ENCODE assay signal across 16 cellular contexts in the genomic region with DNA sequence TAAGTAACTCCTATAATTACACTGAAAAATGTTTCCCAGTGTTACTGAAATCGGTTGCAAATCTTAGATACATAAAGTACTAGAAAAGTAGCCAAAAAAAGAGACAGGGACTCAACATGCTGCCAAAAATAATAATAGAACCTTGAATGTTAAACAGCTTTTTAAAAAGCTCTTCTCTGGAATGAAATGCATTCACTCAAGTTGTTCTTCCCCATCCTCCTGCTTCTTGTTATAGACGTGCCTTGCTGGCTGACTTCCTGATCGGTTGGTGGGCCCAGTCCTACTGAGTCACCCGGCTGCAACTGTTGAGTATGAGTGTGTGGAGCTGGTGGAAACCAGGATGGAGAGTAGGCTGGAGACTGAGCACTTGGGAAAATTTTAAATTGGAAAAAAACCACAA. TPM values are rescaled to one million over a fixed set of nuclear protein-coding genes. Genes with fewer than 3 reads are reported as not detected.
DNase-seq lines count a peak whose midpoint lies in the region; ATAC-seq, FAIRE-seq and TF ChIP-seq lines count a peak whose summit lies in the region.
"Had no signal": no experiment of that assay in that cellular context is flagged by ENCODE, and none has a peak within 500 bp of the region (broad histone marks: within the 10 kb centered on the region; RNA-seq: fewer than 3 reads in every experiment).

No MANE protein-coding gene starts in this region.

- H3K9me3 Mint-ChIP-seq in activated CD4-positive, alpha-beta memory T cell treated with anti-CD3 and anti-CD28 coated beads for 36 hours, result no peaks in the 10 kb centered on the region
- peaks cover 0 to 2% of the 10 kb centered on the region in 2 donors for H3K9me3 Mint-ChIP-seq in effector memory CD8-positive, alpha-beta T cell

- H3K27me3 ChIP-seq in DND-41 (ENCODE audit: insufficient read depth, low read length, poor library complexity) (no peaks in the 10 kb centered on the region), H1 (replicated peaks in 1 of 4; ENCODE audit: control insufficient read depth in 3 of 4, extremely low read depth in 1 of 4, insufficient read depth in 3 of 4, low read length in 3 of 4) (no peaks in the 10 kb centered on the region), osteoblast (ENCODE audit: insufficient read depth, low read length) (no peaks in the 10 kb centered on the region)
- H3K27me3 ChIP-seq: BE2C, vagina had no signal

- H2BK5ac ChIP-seq in H1 (ENCODE audit: low read depth, low read length), result no peak overlapping the region

- TF ChIP-seq RAD21 in H1 (IDR thresholded peaks at IDR 0.05 in 1 of 2, conservative IDR thresholded peaks at IDR 0.05 in 1 of 2; ENCODE audit: low read depth in 2 of 2, low read length in 2 of 2), result no peak

- H3K23me2 ChIP-seq in H1 (ENCODE audit: low read depth, low read length), result no peaks in the 10 kb centered on the region

- H3K4me1 ChIP-seq in DND-41 (ENCODE audit: insufficient read depth, low read length), result peaks cover 49% of the 10 kb centered on the region
- H3K4me1 ChIP-seq in OCI-LY7 (ENCODE audit: insufficient read depth, low read length, poor library complexity, severe bottlenecking), result peaks cover 73% of the 10 kb centered on the region
- H3K4me1 ChIP-seq in H1 (replicated peaks in 1 of 4; ENCODE audit: control insufficient read depth in 3 of 4, insufficient read depth in 4 of 4, low read length in 3 of 4), result no peaks in the 10 kb centered on the region
- peaks cover 9% of the 10 kb centered on the region for H3K4me1 ChIP-seq in osteoblast (ENCODE audit: insufficient read depth, low read length)
- H3K4me1 ChIP-seq: foreskin keratinocyte, vagina had no signal

- H2BK20ac ChIP-seq in H1 (ENCODE audit: low read length), result no peak overlapping the region

- H2AFZ ChIP-seq in DND-41 (ENCODE audit: low read depth, low read length), result peak overlapping the region; percentile 34; the same call in 1 of the 2 replicates
- H2AFZ ChIP-seq in OCI-LY7 (ENCODE audit: low read length), result peak overlapping the region; percentile 28; the same call in 1 of the 2 replicates
- peak overlapping the region; percentile 29; the same call in 1 of the 2 replicates for H2AFZ ChIP-seq in H1 (ENCODE audit: low read length)
- no peak overlapping the region for H2AFZ ChIP-seq in osteoblast (ENCODE audit: low read length)

- TF ChIP-seq CTCF in DND-41 (IDR thresholded peaks at IDR 0.05; ENCODE audit: borderline replicate concordance, extremely low read depth, low read length, poor library complexity, severe bottlenecking), result no peak
- TF ChIP-seq CTCF in OCI-LY7 (conservative IDR thresholded peaks at IDR 0.05; ENCODE audit: low read length), result no peak
- no peak for TF ChIP-seq CTCF in H1 (IDR thresholded peaks at IDR 0.05; ENCODE audit: control extremely low read depth in 1 of 3, insufficient read depth in 1 of 3, low read depth in 1 of 3, low read length in 3 of 3)
- no peak for TF ChIP-seq CTCF in osteoblast (IDR thresholded peaks at IDR 0.05; ENCODE audit: extremely low read depth, low read depth, low read length)

- H3K79me1 ChIP-seq in H1 (ENCODE audit: low read depth, low read length), result no peaks in the 10 kb centered on the region

- H3K4ac ChIP-seq in H1 (replicated peaks; ENCODE audit: insufficient read length, low read depth, low read length), result no peak overlapping the region

- no peak overlapping the region for H4K8ac ChIP-seq in H1 (ENCODE audit: extremely low read depth, insufficient read depth, low read length)

- no peak for DNase-seq in DND-41
- no peak for DNase-seq in OCI-LY7 (ENCODE audit: low spot score)
- DNase-seq in H1 (ENCODE audit: low read depth in 1 of 2, low spot score in 2 of 2), result no peak
- DNase-seq in osteoblast (ENCODE audit: insufficient read length, low spot score, missing footprints), result peak; percentile 84
- DNase-seq in activated CD4-positive, alpha-beta memory T cell treated with anti-CD3 and anti-CD28 coated beads for 36 hours, result no peak
- DNase-seq in effector memory CD8-positive, alpha-beta T cell, result no peak
- DNase-seq: activated gamma-delta T cell, BE2C, HCEC 1CT, NCI-H2107 had no signal

- no peak for TF ChIP-seq EP300 in H1 (IDR thresholded peaks at IDR 0.05; ENCODE audit: borderline replicate concordance in 1 of 2, low read depth in 2 of 2, low read length in 2 of 2)

- WGBS in H1 (ENCODE audit: extremely low coverage in 1 of 2, insufficient coverage in 1 of 2, insufficient read length in 1 of 2, insufficient replicate concordance in 2 of 2, low coverage in 1 of 2, low lambda C conversion rate in 2 of 2, missing lambda C conversion rate in 1 of 2), 2 experiments, result 76% methylated on average over 4 of the region's 4 CpGs; no CpG with 5 or more reads in 1 of the 2 experiments

- no TSS peak for BruUV-seq in OCI-LY7 (replicated peaks; lab: Mats Ljungman, UMichigan)

- CTCF ChIA-PET in OCI-LY7 (lab: Charles Lee; ENCODE audit: unreplicated experiment), result no interaction called here
- CTCF ChIA-PET in H1 (lab: Charles Lee; ENCODE audit: partially characterized antibody), result interaction anchor here (1.2 kb wide), 1 partner anchor 41 kb away, joined by 3 read pairs; no protein-coding TSS in a partner anchor
- CTCF ChIA-PET in activated CD4-positive, alpha-beta memory T cell treated with anti-CD3 and anti-CD28 coated beads for 36 hours (lab: Charles Lee), result no interaction called here

- H3K23ac ChIP-seq in H1 (ENCODE audit: insufficient read length), result no peak overlapping the region

- no peaks in the 10 kb centered on the region for H3K9me2 ChIP-seq in OCI-LY7 (ENCODE audit: insufficient read depth, low read length)

- no peak overlapping the region for H3K9ac ChIP-seq in DND-41 (ENCODE audit: low read depth, low read length)
- no peak overlapping the region for H3K9ac ChIP-seq in H1 (replicated peaks in 1 of 4; ENCODE audit: extremely low read depth in 1 of 4, low read depth in 3 of 4, low read length in 3 of 4)

- no peak overlapping the region for H3K14ac ChIP-seq in H1 (ENCODE audit: insufficient read length)

- no peaks in the 10 kb centered on the region for H3K27me3 Mint-ChIP-seq in activated CD4-positive, alpha-beta memory T cell treated with anti-CD3 and anti-CD28 coated beads for 36 hours
- peaks cover 15 to 17% of the 10 kb centered on the region in 2 donors for H3K27me3 Mint-ChIP-seq in effector memory CD8-positive, alpha-beta T cell

- H2BK12ac ChIP-seq in H1 (ENCODE audit: low read depth, low read length), result no peak overlapping the region

- H3K27ac Mint-ChIP-seq in activated CD4-positive, alpha-beta memory T cell treated with anti-CD3 and anti-CD28 coated beads for 36 hours, result no peak overlapping the region
- H3K27ac Mint-ChIP-seq in effector memory CD8-positive, alpha-beta T cell, result no peak overlapping the region
- H3K27ac Mint-ChIP-seq: progenitor cell of endocrine pancreas had no signal

- H3K79me2 ChIP-seq in DND-41 (ENCODE audit: insufficient read depth, low read length) (no peaks in the 10 kb centered on the region), OCI-LY7 (ENCODE audit: insufficient read depth, low read depth, low read length) (no peaks in the 10 kb centered on the region), H1 (ENCODE audit: control insufficient read depth in 1 of 2, insufficient read depth in 2 of 2, low read length in 2 of 2) (no peaks in the 10 kb centered on the region), osteoblast (ENCODE audit: insufficient read depth, low read length) (no peaks in the 10 kb centered on the region)

- no peak overlapping the region for H3K18ac ChIP-seq in H1 (ENCODE audit: extremely low read depth, low read length)

- TF ChIP-seq POLR2A in H1 (IDR thresholded peaks at IDR 0.05; ENCODE audit: control extremely low read depth in 1 of 2, low read depth in 2 of 2, low read length in 2 of 2), result no peak

- no peak overlapping the region for H3K56ac ChIP-seq in H1 (replicated peaks; ENCODE audit: insufficient read length, low read depth, low read length)

- ATAC-seq in DND-41 (ENCODE audit: insufficient read depth, low read depth) (no peak), GM21717 (IDR thresholded peaks at IDR 0.05; ENCODE audit: unreplicated experiment) (no peak), HG03469 (IDR thresholded peaks at IDR 0.05; ENCODE audit: unreplicated experiment) (no peak)
- ATAC-seq in effector memory CD8-positive, alpha-beta T cell (replicated peaks), result no peak
- ATAC-seq: foreskin keratinocyte had no signal

- H3K4me1 Mint-ChIP-seq in activated CD4-positive, alpha-beta memory T cell treated with anti-CD3 and anti-CD28 coated beads for 36 hours (ENCODE audit: low read depth), result no peaks in the 10 kb centered on the region
- peaks cover 3 to 7% of the 10 kb centered on the region in 2 donors for H3K4me1 Mint-ChIP-seq in effector memory CD8-positive, alpha-beta T cell (ENCODE audit: low read depth in 2 of 2)

- intact Hi-C loops in OCI-LY7 (cut with micrococcal nuclease; ENCODE audit: unreplicated experiment), result loop anchor here (5.0 kb wide), 1 partner anchor 1210 kb away; a partner anchor contains a TSS
- intact Hi-C loops in activated CD4-positive, alpha-beta memory T cell treated with anti-CD3 and anti-CD28 coated beads for 36 hours (cut with micrococcal nuclease), result no loop called here

- H3K4me3 Mint-ChIP-seq in activated CD4-positive, alpha-beta memory T cell treated with anti-CD3 and anti-CD28 coated beads for 36 hours, result no peak overlapping the region
- no peak overlapping the region for H3K4me3 Mint-ChIP-seq in effector memory CD8-positive, alpha-beta T cell

- H3K4me2 ChIP-seq in DND-41 (ENCODE audit: insufficient read depth, low read length) (no peak overlapping the region), OCI-LY7 (ENCODE audit: low read length) (0 out of 2 replicates have a peak overlapping the region, but pooled peaks have one; percentile 1), H1 (ENCODE audit: insufficient read depth in 1 of 2, low read depth in 2 of 2, low read length in 2 of 2) (no peak overlapping the region), osteoblast (ENCODE audit: insufficient read depth, low read length) (peak overlapping the region; percentile 50)

- no peak for FAIRE-seq in H1 (lab: Jason Lieb, UNC)
- FAIRE-seq: colon had no signal

- no peaks in the 10 kb centered on the region for H3K9me3 ChIP-seq in DND-41 (ENCODE audit: insufficient read depth, low read length, severe bottlenecking)
- no peaks in the 10 kb centered on the region for H3K9me3 ChIP-seq in OCI-LY7 (ENCODE audit: low read length)
- no peaks in the 10 kb centered on the region for H3K9me3 ChIP-seq in H1 (ENCODE audit: insufficient read depth in 2 of 2, low read depth in 1 of 2, low read length in 1 of 2)
- H3K9me3 ChIP-seq in osteoblast (ENCODE audit: low read depth, low read length), result no peaks in the 10 kb centered on the region
- H3K9me3 ChIP-seq: BE2C, vagina had no signal

- H2BK120ac ChIP-seq in H1 (replicated peaks; ENCODE audit: low read depth, low read length), result no peak overlapping the region

- H4K20me1 ChIP-seq in DND-41 (ENCODE audit: insufficient read depth, low read length) (no peaks in the 10 kb centered on the region), OCI-LY7 (ENCODE audit: insufficient read depth, low read length) (no peaks in the 10 kb centered on the region), H1 (replicated peaks in 1 of 2; ENCODE audit: control insufficient read depth in 1 of 2, insufficient read depth in 2 of 2, low read length in 2 of 2) (no peaks in the 10 kb centered on the region), osteoblast (ENCODE audit: insufficient read depth, low read length) (no peaks in the 10 kb centered on the region)

- H2AK5ac ChIP-seq in H1 (ENCODE audit: low read depth, low read length), result no peak overlapping the region

- POLR2A ChIA-PET in OCI-LY7 (lab: Charles Lee) (interaction anchor here (1.1 to 8.7 kb wide), 3 partner anchors 14 to 37 kb away, joined by 3 to 105 read pairs (median 6); no protein-coding TSS in a partner anchor), H1 (lab: Charles Lee; ENCODE audit: partially characterized antibody) (no interaction called here)
- POLR2A ChIA-PET in activated CD4-positive, alpha-beta memory T cell treated with anti-CD3 and anti-CD28 coated beads for 36 hours (lab: Charles Lee), result no interaction called here

- H3K36me3 ChIP-seq in DND-41 (ENCODE audit: insufficient read depth, low read length), result no peaks in the 10 kb centered on the region
- no peaks in the 10 kb centered on the region for H3K36me3 ChIP-seq in OCI-LY7 (ENCODE audit: insufficient read depth, low read length)
- no peaks in the 10 kb centered on the region for H3K36me3 ChIP-seq in H1 (ENCODE audit: control insufficient read depth in 2 of 4, insufficient read depth in 4 of 4, low read length in 3 of 4)
- H3K36me3 ChIP-seq in osteoblast (ENCODE audit: insufficient read depth, low read length), result no peaks in the 10 kb centered on the region
- H3K36me3 ChIP-seq: BE2C, vagina had no signal

- H2BK15ac ChIP-seq in H1 (ENCODE audit: low read length), result no peak overlapping the region

- no peak overlapping the region for H4K5ac ChIP-seq in H1 (ENCODE audit: insufficient read length, low read depth, low read length)

- H3K27ac ChIP-seq in DND-41 (ENCODE audit: low read length), result no peak overlapping the region
- no peak overlapping the region for H3K27ac ChIP-seq in OCI-LY7 (ENCODE audit: low read depth, low read length, poor library complexity, severe bottlenecking)
- H3K27ac ChIP-seq in H1 (ENCODE audit: low read depth, low read length), result no peak overlapping the region
- no peak overlapping the region for H3K27ac ChIP-seq in osteoblast (ENCODE audit: low read depth, low read length)
- H3K27ac ChIP-seq: foreskin keratinocyte, vagina had no signal

- H4K91ac ChIP-seq in H1 (replicated peaks; ENCODE audit: insufficient read length, low read length), result no peak overlapping the region

- H3K36me3 Mint-ChIP-seq in activated CD4-positive, alpha-beta memory T cell treated with anti-CD3 and anti-CD28 coated beads for 36 hours, result no peaks in the 10 kb centered on the region
- peaks cover 2% of the 10 kb centered on the region for H3K36me3 Mint-ChIP-seq in effector memory CD8-positive, alpha-beta T cell (ENCODE audit: insufficient read depth)

- H3K4me3 ChIP-seq in DND-41 (ENCODE audit: low read depth in 1 of 2, low read length in 2 of 2), result no peak overlapping the region
- no peak overlapping the region for H3K4me3 ChIP-seq in OCI-LY7 (ENCODE audit: low read depth, low read length, poor library complexity, severe bottlenecking)
- no peak overlapping the region for H3K4me3 ChIP-seq in H1 (ENCODE audit: extremely low read depth in 1 of 4, insufficient read depth in 2 of 4, low read depth in 3 of 4, low read length in 4 of 4)
- no peak overlapping the region for H3K4me3 ChIP-seq in osteoblast (ENCODE audit: insufficient read depth, low read length)
- H3K4me3 ChIP-seq: vagina had no signal

RNA-seq across cellular contexts. Expression of a gene that starts 30.6 kb away (rescaled TPM):
- total RNA-seq in OCI-LY7 (2014; rRNA removed; shearing (Covaris generic)), result 114 and 136 TPM in 2 replicates
- 115 and 120 TPM in 2 replicates for total RNA-seq in OCI-LY7 (2022)
- 22.1 and 22.9 TPM in 2 replicates for total RNA-seq in H1 (2021; fragmentation: NEBNext Ultra II Directional; extraction: Animal tissue kit (Norgen Biotek cat#: 25700))
- polyA plus RNA-seq in H1 (2011; rRNA removed), result 2.4 and 4.4 TPM in 2 replicates
- polyA plus RNA-seq in H1 (2011; cell fraction: cytosol; rRNA removed), result 3.9 TPM
- polyA plus RNA-seq in H1 (2011; cell fraction: nucleus; rRNA removed), result 7.7 TPM
- polyA plus RNA-seq in H1 (2012, experiment 1 of 2), result 6.0 to 7.7 TPM (median 6.6 TPM) in 4 replicates
- 0.41 TPM for polyA plus RNA-seq in H1 (2012, experiment 2 of 2)
- 7.0 TPM for polyA plus RNA-seq in H1 (2013, experiment 1 of 2)
- polyA plus RNA-seq in H1 (2013, experiment 2 of 2), result 6.5 TPM
- polyA minus RNA-seq in H1 (2011; rRNA and poly(A)+ RNA removed), result 22.0 and 36.0 TPM in 2 replicates
- 19.2 TPM for polyA minus RNA-seq in H1 (2011; cell fraction: cytosol; rRNA and poly(A)+ RNA removed)
- polyA minus RNA-seq in H1 (2011; cell fraction: nucleus; rRNA and poly(A)+ RNA removed), result 75.5 TPM
- total RNA-seq in osteoblast, result 1.1 and 1.5 TPM in 2 replicates
- under 1 TPM; 0.27 to 0.29 TPM for total RNA-seq in activated CD4-positive, alpha-beta memory T cell treated with anti-CD3 and anti-CD28 coated beads for 36 hours

Comparison
In these comparisons a context has a peak if more than half of its experiments do, and no peak if none do; other contexts are left out.
1. H3K4me2 ChIP-seq: peak in OCI-LY7 (single experiment) and osteoblast (single experiment); none in DND-41 (single experiment) and H1 (0 of 2).